ENCODE assay signal across 1 cellular context in genomic region chr19:33159893-33160292, GRCh38.
TF ChIP-seq lines count a peak whose summit lies in the region.

No MANE protein-coding gene starts in this region.

TF ChIP-seq in GM12878, 131 proteins besides CTCF, POLR2A, EP300 and RAD21:
- TF ChIP-seq USF1 (IDR thresholded peaks at IDR 0.05; ENCODE audit: borderline replicate concordance, extremely low read length, insufficient read depth, low read depth, low read length) (no peak), MTA3 (IDR thresholded peaks at IDR 0.05; ENCODE audit: borderline replicate concordance, low read length) (0 out of 2 replicates have a peak, but pooled peaks have one; percentile 4), CHD4 (IDR thresholded peaks at IDR 0.05) (no peak)
TF ChIP-seq in GM12878: peak in this region for 1.
